In the genomic region with DNA sequence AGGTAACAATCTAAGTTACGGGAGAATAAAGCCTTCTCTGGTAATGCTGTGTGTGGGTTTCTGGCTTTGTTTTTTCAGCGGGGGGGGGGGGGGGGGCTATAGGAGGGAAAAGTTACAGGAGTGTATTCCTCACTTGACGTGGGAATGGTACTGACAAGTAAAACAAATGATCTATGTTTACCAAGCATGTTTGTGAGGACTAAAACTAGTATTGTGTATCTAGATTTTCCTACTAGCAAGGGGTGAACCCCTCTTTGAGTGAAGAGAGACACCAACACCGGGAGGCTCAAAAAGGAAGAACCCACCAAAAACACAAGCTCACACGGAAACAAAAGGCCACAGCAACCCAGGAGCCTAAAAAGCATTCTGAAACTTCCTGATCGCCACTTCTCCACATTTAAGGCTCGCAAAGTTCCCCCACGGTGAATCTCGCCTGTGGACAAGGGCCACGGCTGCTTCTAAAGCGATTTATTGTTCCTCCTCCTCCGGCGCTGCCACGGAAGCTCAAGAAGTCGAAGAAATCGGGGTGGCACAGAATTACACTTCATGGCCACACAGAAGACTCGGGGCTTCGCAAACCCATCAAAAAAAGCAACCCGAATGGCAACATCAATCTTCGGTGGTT, we compare ENCODE assay signal across 8 cellular contexts. TPM values are rescaled to one million over a fixed set of nuclear protein-coding genes. Genes with fewer than 3 reads are reported as not detected.
DNase-seq lines count a peak whose midpoint lies in the region; ATAC-seq, FAIRE-seq and TF ChIP-seq lines count a peak whose summit lies in the region.

No MANE protein-coding gene starts in this region.

- H3K9me3 ChIP-seq in ES-I3 (ENCODE audit: control insufficient read depth, insufficient read depth, low read length) (no peaks in the 10 kb centered on the region), MG63 (no peaks in the 10 kb centered on the region), pancreas (no peaks in the 10 kb centered on the region)

- H3K27ac Mint-ChIP-seq in activated T-helper 1 cell treated with anti-CD3 and anti-CD28 coated beads, Interleukin-12 subunit alpha, Interleukin-12 subunit beta, Interleukin-2, Interleukin-4 antibody, amounts not matched to agents 30 ng/mL and 10 ng/mL and 1 ng/mL, durations not matched to agents 14 hours and 24 hours and 36 hours: peak overlapping the region; percentile 98
- H3K27ac Mint-ChIP-seq in glutamatergic neuron (ENCODE audit: unreplicated experiment): peak overlapping the region; percentile 100

- ATAC-seq in pancreas (peak in 3 of 4 donors; percentile 0 to 13 (median 9)), HG02852 (IDR thresholded peaks at IDR 0.05; ENCODE audit: unreplicated experiment) (no peak)

- peaks cover 35% of the 10 kb centered on the region for H3K4me1 Mint-ChIP-seq in activated T-helper 1 cell treated with anti-CD3 and anti-CD28 coated beads, Interleukin-12 subunit alpha, Interleukin-12 subunit beta, Interleukin-2, Interleukin-4 antibody, amounts not matched to agents 30 ng/mL and 10 ng/mL and 1 ng/mL, durations not matched to agents 14 hours and 24 hours and 36 hours (ENCODE audit: low read depth)
- H3K4me1 Mint-ChIP-seq in glutamatergic neuron (ENCODE audit: low read depth, unreplicated experiment): peaks cover 5% of the 10 kb centered on the region

- H3K4me3 ChIP-seq in MG63: peak overlapping the region; percentile 88
- H3K4me3 ChIP-seq in pancreas: peak overlapping the region; percentile 56 to 73 (median 63)

- intact Hi-C loops in activated T-helper 1 cell treated with anti-CD3 and anti-CD28 coated beads, Interleukin-12 subunit alpha, Interleukin-12 subunit beta, Interleukin-2, Interleukin-4 antibody, amounts not matched to agents 30 ng/mL and 10 ng/mL and 1 ng/mL, durations not matched to agents 14 hours and 24 hours and 36 hours (cut with micrococcal nuclease): loop anchor here (1.0 to 10.0 kb wide), 6 partner anchors 10 to 720 kb away; a partner anchor contains a TSS
- intact Hi-C loops in pancreas (cut with DNase I): no loop called here

- TF ChIP-seq CTCF in glutamatergic neuron (IDR thresholded peaks at IDR 0.05; ENCODE audit: partially characterized antibody, unreplicated experiment) (no peak), pancreas (IDR thresholded peaks at IDR 0.05) (no peak)

- 0% methylated on average over 20 of the region's 20 CpGs for WGBS in pancreas, 2 donors

- H3K4me1 ChIP-seq in ES-I3 (ENCODE audit: insufficient read depth, low read length): peaks cover 15% of the 10 kb centered on the region
- H3K4me1 ChIP-seq in pancreas: peaks cover 23 to 25% (median 25%) of the 10 kb centered on the region in 3 donors

- peaks cover 15% of the 10 kb centered on the region for H3K36me3 Mint-ChIP-seq in activated T-helper 1 cell treated with anti-CD3 and anti-CD28 coated beads, Interleukin-12 subunit alpha, Interleukin-12 subunit beta, Interleukin-2, Interleukin-4 antibody, amounts not matched to agents 30 ng/mL and 10 ng/mL and 1 ng/mL, durations not matched to agents 14 hours and 24 hours and 36 hours (ENCODE audit: low read depth)
- no peaks in the 10 kb centered on the region for H3K36me3 Mint-ChIP-seq in glutamatergic neuron (ENCODE audit: unreplicated experiment)

- DNase-seq in A172 (ENCODE audit: low spot score) (peak; percentile 3), MG63 (no peak), glutamatergic neuron (no peak), pancreas (peak in 2 of 6 donors; percentile 6 to 58), NCI-H1694 (lab: John Stamatoyannopoulos, UW) (no peak)
- DNase-seq in activated T-helper 1 cell treated with anti-CD3 and anti-CD28 coated beads, Interleukin-12 subunit alpha, Interleukin-12 subunit beta, Interleukin-2, Interleukin-4 antibody, amounts not matched to agents 30 ng/mL and 10 ng/mL and 1 ng/mL, durations not matched to agents 14 hours and 24 hours and 36 hours (ENCODE audit: low spot score): peak; percentile 11

- peak overlapping the region; percentile 88 to 97 (median 93) for H3K27ac ChIP-seq in pancreas

- H3K27me3 Mint-ChIP-seq in activated T-helper 1 cell treated with anti-CD3 and anti-CD28 coated beads, Interleukin-12 subunit alpha, Interleukin-12 subunit beta, Interleukin-2, Interleukin-4 antibody, amounts not matched to agents 30 ng/mL and 10 ng/mL and 1 ng/mL, durations not matched to agents 14 hours and 24 hours and 36 hours (ENCODE audit: insufficient read depth): no peaks in the 10 kb centered on the region
- H3K27me3 Mint-ChIP-seq in glutamatergic neuron (ENCODE audit: unreplicated experiment): peaks cover 4% of the 10 kb centered on the region

- H3K27me3 ChIP-seq in MG63 (no peaks in the 10 kb centered on the region), pancreas (no peaks in the 10 kb centered on the region)

- H3K36me3 ChIP-seq in ES-I3 (ENCODE audit: insufficient read depth, low read length) (peaks cover 4% of the 10 kb centered on the region; the same call in 1 of the 2 replicates), MG63 (peaks cover 23% of the 10 kb centered on the region), pancreas (no peaks in the 10 kb centered on the region)

- peak overlapping the region; percentile 92 for H3K9ac ChIP-seq in ES-I3 (ENCODE audit: low read depth, low read length)

- H3K9me3 Mint-ChIP-seq in activated T-helper 1 cell treated with anti-CD3 and anti-CD28 coated beads, Interleukin-12 subunit alpha, Interleukin-12 subunit beta, Interleukin-2, Interleukin-4 antibody, amounts not matched to agents 30 ng/mL and 10 ng/mL and 1 ng/mL, durations not matched to agents 14 hours and 24 hours and 36 hours: no peaks in the 10 kb centered on the region
- H3K9me3 Mint-ChIP-seq in glutamatergic neuron (ENCODE audit: unreplicated experiment): peaks cover 7% of the 10 kb centered on the region

- FAIRE-seq in pancreas (lab: Jason Lieb, UNC): no peak

- peak overlapping the region; percentile 99 for H3K4me3 Mint-ChIP-seq in activated T-helper 1 cell treated with anti-CD3 and anti-CD28 coated beads, Interleukin-12 subunit alpha, Interleukin-12 subunit beta, Interleukin-2, Interleukin-4 antibody, amounts not matched to agents 30 ng/mL and 10 ng/mL and 1 ng/mL, durations not matched to agents 14 hours and 24 hours and 36 hours
- H3K4me3 Mint-ChIP-seq in glutamatergic neuron (ENCODE audit: unreplicated experiment): peak overlapping the region; percentile 99

RNA-seq across cellular contexts. Expression of a gene that starts 0.7 kb away (rescaled TPM):
- 25.7 and 30.4 TPM in 2 replicates for total RNA-seq in A172 (2014; rRNA removed; shearing (Covaris generic))
- total RNA-seq in MG63 (2014; rRNA removed; shearing (Covaris generic); ENCODE audit: low replicate concordance): 31.6 and 58.5 TPM in 2 replicates
- total RNA-seq in activated T-helper 1 cell treated with anti-CD3 and anti-CD28 coated beads, Interleukin-12 subunit alpha, Interleukin-12 subunit beta, Interleukin-2, Interleukin-4 antibody, amounts not matched to agents 30 ng/mL and 10 ng/mL and 1 ng/mL, durations not matched to agents 14 hours and 24 hours and 36 hours: 130 and 132 TPM in 2 replicates
- total RNA-seq in glutamatergic neuron (ENCODE audit: unreplicated experiment): 188 TPM
- total RNA-seq in pancreas: 10 to 100 TPM; 35.5 to 75.8 (median 46.4) TPM
- polyA plus RNA-seq in pancreas: 10 to 100 TPM; 16.9 to 21.1 TPM

Comparison
In these comparisons a context has a peak if more than half of its experiments do, and no peak if none do; other contexts are left out.
1. DNase-seq: peak in A172 (single experiment) and activated T-helper 1 cell treated with anti-CD3 and anti-CD28 coated beads, Interleukin-12 subunit alpha, Interleukin-12 subunit beta, Interleukin-2, Interleukin-4 antibody, amounts not matched to agents 30 ng/mL and 10 ng/mL and 1 ng/mL, durations not matched to agents 14 hours and 24 hours and 36 hours (single experiment); none in MG63 (single experiment), glutamatergic neuron (single experiment) and NCI-H1694 (single experiment).